ENCODE assay signal across 8 cellular contexts in the genomic region with DNA sequence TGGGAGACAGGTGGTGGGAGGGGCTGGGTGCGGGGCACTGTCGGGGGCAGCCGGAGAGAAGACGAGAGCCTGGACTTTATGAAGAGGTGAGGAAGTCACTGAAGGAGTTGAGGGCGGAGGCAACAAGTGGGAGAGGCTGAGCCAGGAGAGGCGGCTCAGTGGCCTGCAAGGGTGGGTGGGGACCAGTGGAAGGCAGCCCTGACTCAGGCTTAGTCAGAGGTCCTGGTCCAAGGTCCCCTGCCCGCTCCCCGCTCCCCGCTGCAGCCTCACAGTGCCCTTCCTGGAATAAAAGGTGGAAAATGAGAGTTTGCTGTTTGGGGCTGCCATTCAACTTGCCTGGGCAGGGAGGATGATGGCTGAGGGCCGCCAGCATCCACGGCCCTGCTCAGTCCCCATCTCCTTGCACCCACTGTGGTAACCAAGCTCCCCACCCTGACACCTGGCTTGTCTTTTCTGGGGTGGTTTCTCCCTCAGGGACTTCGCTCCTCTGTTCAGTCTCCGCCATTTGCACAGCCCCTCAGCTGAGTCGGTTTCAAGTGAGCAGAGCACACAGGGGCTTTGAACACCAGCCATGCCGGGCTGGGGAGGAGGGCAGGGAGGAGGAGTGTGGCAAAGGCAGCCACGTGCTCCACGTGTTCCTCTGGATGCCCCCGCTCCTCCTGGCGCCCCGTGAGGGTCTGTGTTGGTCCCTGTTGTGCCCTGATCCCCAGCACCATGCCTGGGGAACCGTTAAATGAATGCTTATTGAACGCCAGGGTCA. TPM values are rescaled to one million over a fixed set of nuclear protein-coding genes. Genes with fewer than 3 reads are reported as not detected.
A peak's percentile ranks its signal among the peaks of the same experiment; 100 is the strongest.
DNase-seq lines count a peak whose midpoint lies in the region; ATAC-seq and TF ChIP-seq lines count a peak whose summit lies in the region.

No MANE protein-coding gene starts in this region.

- H3K23ac ChIP-seq in H9 (ENCODE audit: insufficient read length, low read depth, low read length): no peak overlapping the region

- no peak overlapping the region for H2BK20ac ChIP-seq in H9 (ENCODE audit: low read depth, low read length, poor library complexity, severe bottlenecking)

- H3K27me3 ChIP-seq in H9 (ENCODE audit: insufficient read depth, low read length) (no peaks in the 10 kb centered on the region; the same call in 1 of the 2 replicates), adrenal gland (no peaks in the 10 kb centered on the region), skeletal muscle tissue (ENCODE audit: control insufficient read depth in 3 of 3, insufficient read depth in 3 of 3, low read length in 3 of 3) (peaks cover 0 to 21% (median 13%) of the 10 kb centered on the region in 3 donors)

- intact Hi-C loops in adrenal gland (cut with DNase I) (no loop called here), left cardiac atrium (cut with DNase I) (no loop called here)

- H3K14ac ChIP-seq in H9 (ENCODE audit: insufficient read depth, low read length): peak overlapping the region; percentile 62

- H3K18ac ChIP-seq in H9 (ENCODE audit: insufficient read length, low read depth, low read length): peak overlapping the region; percentile 7

- no peak overlapping the region for H4K91ac ChIP-seq in H9 (ENCODE audit: insufficient read length, low read depth, low read length)

- no peak overlapping the region for H3K56ac ChIP-seq in H9 (ENCODE audit: insufficient read length, low read depth, low read length)

- no peak overlapping the region for H3K4ac ChIP-seq in H9 (ENCODE audit: low read depth, low read length)

- CTCF ChIA-PET in GM10248 (lab: Yijun Ruan, JAX): interaction anchor here (0.9 to 1.4 kb wide), 3 partner anchors 9 to 536 kb away, joined by 3 read pairs; no protein-coding TSS in a partner anchor

- H2BK120ac ChIP-seq in H9 (ENCODE audit: low read depth, low read length, poor library complexity, severe bottlenecking): no peak overlapping the region

- no peaks in the 10 kb centered on the region; a peak in 1 of 7 replicates for H3K36me3 Mint-ChIP-seq in H9 (ENCODE audit: insufficient read depth in 1 of 3, low read depth in 3 of 3)
- H3K36me3 Mint-ChIP-seq in activated T-cell treated with anti-CD3 and anti-CD28 coated beads, Interleukin-2, amount 50 U/mL, for 24 hours (ENCODE audit: low read depth): no peaks in the 10 kb centered on the region

- TF ChIP-seq POLR2A in adrenal gland (IDR thresholded peaks at IDR 0.05): peak in 1 of 2 donors; percentile 25

- H3K36me3 ChIP-seq in adrenal gland (replicated peaks in 1 of 2) (no peaks in the 10 kb centered on the region), skeletal muscle tissue (ENCODE audit: control insufficient read depth in 3 of 3, insufficient read depth in 3 of 3, low read length in 3 of 3) (no peaks in the 10 kb centered on the region)

- peak overlapping the region in 1 of 4 donors; percentile 19 for H3K4me3 ChIP-seq in adrenal gland
- H3K4me3 ChIP-seq in skeletal muscle tissue (ENCODE audit: low read length in 3 of 3): no peak overlapping the region

- no peak overlapping the region for H4K8ac ChIP-seq in H9 (replicated peaks; ENCODE audit: insufficient read length, low read depth, low read length)

- H3K9me3 Mint-ChIP-seq in H9: peaks cover 7 to 8% of the 10 kb centered on the region in 2 experiments; a peak in 2 of 5 replicates
- H3K9me3 Mint-ChIP-seq in activated T-cell treated with anti-CD3 and anti-CD28 coated beads, Interleukin-2, amount 50 U/mL, for 24 hours: no peaks in the 10 kb centered on the region

- DNase-seq in H9 (peak; percentile 25), adrenal gland (peak; percentile 84 to 96 (median 94)), left cardiac atrium (peak; percentile 70), GM10248 (ENCODE audit: extremely low spot score) (no peak)
- no peak for DNase-seq in activated T-cell treated with anti-CD3 and anti-CD28 coated beads, Interleukin-2, amount 50 U/mL, for 24 hours
- no peak for DNase-seq in activated CD8-positive, alpha-beta memory T cell treated with anti-CD3 and anti-CD28 coated beads, Interleukin-2, amount 50 U/mL, for 48 hours

- no peak overlapping the region for H4K5ac ChIP-seq in H9 (ENCODE audit: insufficient read length, low read depth, low read length)

- no peak overlapping the region for H2AFZ ChIP-seq in H9 (ENCODE audit: low read length)

- H3T11ph ChIP-seq in H9 (ENCODE audit: low read length): no peak overlapping the region

- TF ChIP-seq CTCF in H9 (conservative IDR thresholded peaks at IDR 0.05) (no peak), adrenal gland (IDR thresholded peaks at IDR 0.05) (no peak), GM10248 (IDR thresholded peaks at IDR 0.05; ENCODE audit: control extremely low read depth, extremely low read depth, low read depth, missing control alignments) (no peak)

- no peak overlapping the region for H2BK12ac ChIP-seq in H9 (ENCODE audit: insufficient read length, low read depth, low read length)

- H3K27me3 Mint-ChIP-seq in H9 (ENCODE audit: low read depth): peaks cover 19% of the 10 kb centered on the region
- no peaks in the 10 kb centered on the region for H3K27me3 Mint-ChIP-seq in activated T-cell treated with anti-CD3 and anti-CD28 coated beads, Interleukin-2, amount 50 U/mL, for 24 hours

- H2BK15ac ChIP-seq in H9 (ENCODE audit: low read depth, low read length): no peak overlapping the region

- no peaks in the 10 kb centered on the region for H4K20me1 ChIP-seq in H9 (ENCODE audit: control insufficient read depth, insufficient read depth, insufficient read length)

- peaks cover 3% of the 10 kb centered on the region for H3K4me1 ChIP-seq in H9 (ENCODE audit: insufficient read depth, low read length)
- peaks cover 7 to 20% of the 10 kb centered on the region in 2 donors for H3K4me1 ChIP-seq in adrenal gland (replicated peaks in 1 of 2)
- H3K4me1 ChIP-seq in skeletal muscle tissue (ENCODE audit: control insufficient read depth in 3 of 3, insufficient read depth in 3 of 3, low read length in 3 of 3): peaks cover 2 to 14% (median 6%) of the 10 kb centered on the region in 3 donors

- H3K27ac Mint-ChIP-seq in H9: peak overlapping the region; percentile 85 to 96 (median 92); a peak in 4 of 7 replicates
- no peak overlapping the region for H3K27ac Mint-ChIP-seq in activated T-cell treated with anti-CD3 and anti-CD28 coated beads, Interleukin-2, amount 50 U/mL, for 24 hours

- H3K9ac ChIP-seq in H9 (ENCODE audit: extremely low read depth, insufficient read length, low read length) (no peak overlapping the region), skeletal muscle tissue (ENCODE audit: low read depth in 1 of 3, low read length in 3 of 3) (no peak overlapping the region)

- no peak overlapping the region for H3K4me3 Mint-ChIP-seq in H9
- no peak overlapping the region for H3K4me3 Mint-ChIP-seq in activated T-cell treated with anti-CD3 and anti-CD28 coated beads, Interleukin-2, amount 50 U/mL, for 24 hours

- no peaks in the 10 kb centered on the region for H3K9me3 ChIP-seq in H9 (ENCODE audit: control insufficient read depth, low read depth, low read length)
- no peaks in the 10 kb centered on the region for H3K9me3 ChIP-seq in adrenal gland (replicated peaks in 1 of 3)
- H3K9me3 ChIP-seq in skeletal muscle tissue (ENCODE audit: control insufficient read depth in 3 of 3, low read length in 3 of 3): no peaks in the 10 kb centered on the region

- peaks cover 39% of the 10 kb centered on the region in 2 experiments for H3K4me1 Mint-ChIP-seq in H9
- peaks cover 3% of the 10 kb centered on the region for H3K4me1 Mint-ChIP-seq in activated T-cell treated with anti-CD3 and anti-CD28 coated beads, Interleukin-2, amount 50 U/mL, for 24 hours (ENCODE audit: low read depth)

- H3K79me2 ChIP-seq in H9 (ENCODE audit: insufficient read depth, low read length): no peaks in the 10 kb centered on the region

- H3K4me2 ChIP-seq in H9 (ENCODE audit: insufficient read depth, insufficient read length, low read length): no peak overlapping the region

- no peaks in the 10 kb centered on the region for H3K23me2 ChIP-seq in H9 (ENCODE audit: insufficient read length, low read depth, low read length, poor library complexity, severe bottlenecking)

- no peaks in the 10 kb centered on the region for H3K79me1 ChIP-seq in H9 (ENCODE audit: insufficient read depth, low read depth, low read length, poor library complexity, severe bottlenecking)

- H3K27ac ChIP-seq in H9 (ENCODE audit: insufficient read length, low read depth, low read length) (no peak overlapping the region), adrenal gland (peak overlapping the region in 4 of 5 donors; percentile 65 to 89 (median 84)), skeletal muscle tissue (ENCODE audit: low read depth, low read length) (peak overlapping the region; percentile 67)

- H2AK5ac ChIP-seq in H9 (ENCODE audit: insufficient read length, low read length): no peak overlapping the region

- WGBS in H9 (ENCODE audit: extremely low coverage, insufficient read length, low lambda C conversion rate): no CpG with 5 or more reads among the region's 22 CpGs
- 58 to 65% (median 62%) methylated on average over 19 to 22 of the region's 22 CpGs for WGBS in adrenal gland, 4 donors

- POLR2A ChIA-PET in GM10248 (lab: Yijun Ruan, JAX): no interaction called here

- H2BK5ac ChIP-seq in H9 (ENCODE audit: insufficient read length, low read length): no peak overlapping the region

- peak; percentile 27 to 72 for ATAC-seq in left cardiac atrium
- no peak for ATAC-seq in HG03196 (IDR thresholded peaks at IDR 0.05; ENCODE audit: unreplicated experiment)

RNA-seq across cellular contexts. Expression of a gene that starts 13.7 kb away (rescaled TPM):
- 24.6 and 27.1 TPM in 2 replicates for total RNA-seq in H9 (2021)
- 10 to 100 TPM; 33.9 to 66.8 (median 51.6) TPM for total RNA-seq in adrenal gland
- polyA plus RNA-seq in adrenal gland: 10 to 100 TPM; 20.7 to 91.9 (median 34.7) TPM
- 10 to 100 TPM; 52.5 to 54.7 TPM for total RNA-seq in left cardiac atrium
- total RNA-seq in skeletal muscle tissue: 36.0 TPM

RNA-seq across cellular contexts. Expression of a gene that starts 15.7 kb away (rescaled TPM):
- total RNA-seq in H9 (2021) (28.4 and 29.0 TPM in 2 replicates), adrenal gland (10 to 100 TPM; 16.8 to 33.0 (median 23.0) TPM), left cardiac atrium (10 to 100 TPM; 22.2 to 24.7 TPM), skeletal muscle tissue (16.7 TPM)
- polyA plus RNA-seq in adrenal gland: 10 to 100 TPM in 1 of 3 donors, 1 to 10 TPM in 2; 2.9 to 17.6 (median 5.2) TPM

Comparison
In these comparisons a context has a peak if more than half of its experiments do, and no peak if none do; other contexts are left out.
1. DNase-seq: peak in H9 (single experiment), adrenal gland (7 of 7) and left cardiac atrium (single experiment); none in GM10248 (single experiment), activated T-cell treated with anti-CD3 and anti-CD28 coated beads, Interleukin-2, amount 50 U/mL, for 24 hours (single experiment) and activated CD8-positive, alpha-beta memory T cell treated with anti-CD3 and anti-CD28 coated beads, Interleukin-2, amount 50 U/mL, for 48 hours (single experiment).